13 cellular contexts compared by ENCODE assay signal in the genomic region with DNA sequence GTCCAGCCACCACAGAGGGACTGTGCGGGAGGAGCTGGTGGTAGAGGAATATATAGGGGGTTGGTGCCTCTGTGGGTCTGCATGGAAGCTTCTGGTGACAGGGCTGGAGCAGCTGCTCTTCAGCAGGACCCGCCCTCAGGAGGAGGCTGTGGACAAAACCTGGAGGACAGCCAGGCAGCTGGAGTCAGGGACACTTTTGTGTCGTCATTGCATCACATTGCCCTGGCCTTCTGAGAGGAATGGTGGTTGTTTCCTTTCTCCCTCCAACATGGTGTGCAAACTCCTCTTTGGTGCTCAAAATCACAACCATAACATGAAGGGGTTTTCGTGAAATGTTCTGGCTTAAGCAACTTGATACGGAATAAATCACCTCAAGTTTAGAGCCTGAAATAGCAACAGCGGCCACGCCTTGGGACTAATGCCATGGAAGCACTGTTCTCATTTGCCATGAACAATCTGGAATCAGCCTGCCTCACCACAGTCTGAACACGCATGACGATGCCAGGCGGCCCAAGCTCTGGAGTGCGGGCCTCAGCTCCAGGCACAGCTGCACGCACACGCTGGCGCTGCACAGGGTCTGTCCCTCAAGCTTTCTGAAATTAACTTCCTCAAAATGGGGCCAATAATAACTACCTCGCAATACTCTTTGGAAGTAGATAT. TPM values are rescaled to one million over a fixed set of nuclear protein-coding genes. Genes with fewer than 3 reads are reported as not detected.
A peak's percentile ranks its signal among the peaks of the same experiment; 100 is the strongest.
DNase-seq lines count a peak whose midpoint lies in the region; ATAC-seq and TF ChIP-seq lines count a peak whose summit lies in the region.
"Had no signal": no experiment of that assay in that cellular context is flagged by ENCODE, and none has a peak within 500 bp of the region (broad histone marks: within the 10 kb centered on the region; RNA-seq: fewer than 3 reads in every experiment).

No MANE protein-coding gene starts in this region.

- H3K36me3 ChIP-seq in heart right ventricle, result no peaks in the 10 kb centered on the region
- H3K36me3 ChIP-seq in skeletal muscle tissue (ENCODE audit: control insufficient read depth in 3 of 3, insufficient read depth in 3 of 3, low read length in 3 of 3), result no peaks in the 10 kb centered on the region
- H3K36me3 ChIP-seq in osteoblast (ENCODE audit: insufficient read depth, low read length), result no peaks in the 10 kb centered on the region

- no peaks in the 10 kb centered on the region for H4K20me1 ChIP-seq in osteoblast (ENCODE audit: insufficient read depth, low read length)

- H3K4me2 ChIP-seq in osteoblast (ENCODE audit: insufficient read depth, low read length), result no peak overlapping the region

- H3K4me3 ChIP-seq in heart right ventricle, result peak overlapping the region in 1 of 10 donors; percentile 4
- peak overlapping the region; percentile 7 to 59 (median 55) for H3K4me3 ChIP-seq in skeletal muscle tissue (ENCODE audit: low read length in 3 of 3)
- no peak overlapping the region for H3K4me3 ChIP-seq in osteoblast (ENCODE audit: insufficient read depth, low read length)

- no peaks in the 10 kb centered on the region for H3K79me2 ChIP-seq in osteoblast (ENCODE audit: insufficient read depth, low read length)

- TF ChIP-seq CTCF in heart right ventricle (IDR thresholded peaks at IDR 0.05) (no peak), osteoblast (IDR thresholded peaks at IDR 0.05; ENCODE audit: extremely low read depth, low read depth, low read length) (no peak)

- no peak overlapping the region for H2AFZ ChIP-seq in osteoblast (ENCODE audit: low read length)

- whole genome bisulfite sequencing in heart right ventricle, 2 donors, result 49 to 67% methylated on average over 15 of the region's 15 CpGs

- peak; percentile 22 for DNase-seq in NCI-H748 (lab: John Stamatoyannopoulos, UW; ENCODE audit: unreplicated experiment)
- DNase-seq in NCI-H748 treated with DMSO at 0.1 percent for 48 hours (lab: John Stamatoyannopoulos, UW), result no peak
- DNase-seq in SHP77 treated with DMSO at 0.1 percent for 48 hours (lab: John Stamatoyannopoulos, UW), result peak; percentile 27
- peak; percentile 64 to 69 for DNase-seq in heart right ventricle
- DNase-seq in osteoblast (ENCODE audit: insufficient read length, low spot score, missing footprints), result no peak
- DNase-seq in GF-D8 (lab: John Stamatoyannopoulos, UW), result no peak
- no peak for DNase-seq in SIG-M5 treated with dmso at 0.1 percent for 504 hours (lab: John Stamatoyannopoulos, UW; ENCODE audit: unreplicated experiment)
- DNase-seq: activated CD4-positive, alpha-beta T cell treated with anti-CD3 and anti-CD28 coated beads, Interleukin-2, amount 50 U/mL, for 1 hour; naive B cell; NCI-H774 had no signal

- peak; percentile 67 to 91 (median 84) for ATAC-seq in heart right ventricle
- ATAC-seq: activated T-helper 17 cell treated with anti-CD3 and anti-CD28 coated beads, Interleukin-2, amount 50 U/mL, for 72 hours had no signal

- intact Hi-C loops in heart right ventricle (cut with DNase I), result no loop called here

- H3K27me3 ChIP-seq in heart right ventricle, result no peaks in the 10 kb centered on the region
- no peaks in the 10 kb centered on the region for H3K27me3 ChIP-seq in skeletal muscle tissue (ENCODE audit: control insufficient read depth in 3 of 3, insufficient read depth in 3 of 3, low read length in 3 of 3)
- H3K27me3 ChIP-seq in osteoblast (ENCODE audit: insufficient read depth, low read length), result peaks cover 33% of the 10 kb centered on the region

- peak overlapping the region; percentile 25 to 79 (median 76) for H3K9ac ChIP-seq in skeletal muscle tissue (ENCODE audit: low read depth in 1 of 3, low read length in 3 of 3)

- peaks cover 0 to 4% (median 0%) of the 10 kb centered on the region in 11 donors for H3K9me3 ChIP-seq in heart right ventricle
- peaks cover 0 to 3% (median 0%) of the 10 kb centered on the region in 3 donors for H3K9me3 ChIP-seq in skeletal muscle tissue (ENCODE audit: control insufficient read depth in 3 of 3, low read length in 3 of 3)
- H3K9me3 ChIP-seq in osteoblast (ENCODE audit: low read depth, low read length), result no peaks in the 10 kb centered on the region

- H3K4me1 ChIP-seq in heart right ventricle (peaks cover 0 to 38% (median 5%) of the 10 kb centered on the region in 9 donors), skeletal muscle tissue (ENCODE audit: control insufficient read depth in 3 of 3, insufficient read depth in 3 of 3, low read length in 3 of 3) (peaks cover 27 to 44% (median 30%) of the 10 kb centered on the region in 3 donors), osteoblast (ENCODE audit: insufficient read depth, low read length) (no peaks in the 10 kb centered on the region)

- H3K27ac ChIP-seq in heart right ventricle (peak overlapping the region; percentile 5 to 86 (median 74)), skeletal muscle tissue (ENCODE audit: low read depth, low read length) (peak overlapping the region; percentile 93), osteoblast (ENCODE audit: low read depth, low read length) (no peak overlapping the region)

RNA-seq across cellular contexts. Expression of gene CSRP3, which starts 17.1 kb away (rescaled TPM):
- 1,000 to 10,000 TPM in 8 of 10 donors, 100 to 1,000 TPM in 2; 648 to 3,929 (median 2,797) TPM for total RNA-seq in heart right ventricle
- 1,000 to 10,000 TPM in 1 of 2 donors, 100 to 1,000 TPM in 1; 534 to 1,893 TPM for polyA plus RNA-seq in heart right ventricle
- 360 TPM for total RNA-seq in skeletal muscle tissue
- total RNA-seq in osteoblast, result not detected in 2 replicates
- total RNA-seq: activated T-helper 17 cell treated with anti-CD3 and anti-CD28 coated beads, Interleukin-2, amount 50 U/mL, for 72 hours had no signal
- polyA plus RNA-seq: urinary bladder had no signal

RNA-seq across cellular contexts. Expression of gene E2F8, which starts 21.8 kb away (rescaled TPM):
- 1 to 10 TPM in 9 of 10 donors, under 1 TPM in 1; 0.86 to 5.0 (median 3.7) TPM for total RNA-seq in heart right ventricle
- under 1 TPM; 0.73 to 0.87 TPM for polyA plus RNA-seq in heart right ventricle
- 4.2 TPM for total RNA-seq in skeletal muscle tissue
- total RNA-seq in osteoblast, result 0.29 and 0.36 TPM in 2 replicates

Comparison
In these comparisons a context has a peak if more than half of its experiments do, and no peak if none do; other contexts are left out.
1. DNase-seq: peak in NCI-H748 (single experiment), SHP77 treated with DMSO at 0.1 percent for 48 hours (single experiment) and heart right ventricle (2 of 2); none in NCI-H748 treated with DMSO at 0.1 percent for 48 hours (single experiment), osteoblast (single experiment), GF-D8 (single experiment) and SIG-M5 treated with dmso at 0.1 percent for 504 hours (single experiment).
2. RNA of gene CSRP3, which starts 17.1 kb away (total RNA-seq): 648 to 3,929 TPM in heart right ventricle and 360 TPM in skeletal muscle tissue (single experiment); not detected in osteoblast; every median in the first group is over 100 times any median in the second.